Comparison of ENCODE assay signal across 9 cellular contexts in the genomic region with DNA sequence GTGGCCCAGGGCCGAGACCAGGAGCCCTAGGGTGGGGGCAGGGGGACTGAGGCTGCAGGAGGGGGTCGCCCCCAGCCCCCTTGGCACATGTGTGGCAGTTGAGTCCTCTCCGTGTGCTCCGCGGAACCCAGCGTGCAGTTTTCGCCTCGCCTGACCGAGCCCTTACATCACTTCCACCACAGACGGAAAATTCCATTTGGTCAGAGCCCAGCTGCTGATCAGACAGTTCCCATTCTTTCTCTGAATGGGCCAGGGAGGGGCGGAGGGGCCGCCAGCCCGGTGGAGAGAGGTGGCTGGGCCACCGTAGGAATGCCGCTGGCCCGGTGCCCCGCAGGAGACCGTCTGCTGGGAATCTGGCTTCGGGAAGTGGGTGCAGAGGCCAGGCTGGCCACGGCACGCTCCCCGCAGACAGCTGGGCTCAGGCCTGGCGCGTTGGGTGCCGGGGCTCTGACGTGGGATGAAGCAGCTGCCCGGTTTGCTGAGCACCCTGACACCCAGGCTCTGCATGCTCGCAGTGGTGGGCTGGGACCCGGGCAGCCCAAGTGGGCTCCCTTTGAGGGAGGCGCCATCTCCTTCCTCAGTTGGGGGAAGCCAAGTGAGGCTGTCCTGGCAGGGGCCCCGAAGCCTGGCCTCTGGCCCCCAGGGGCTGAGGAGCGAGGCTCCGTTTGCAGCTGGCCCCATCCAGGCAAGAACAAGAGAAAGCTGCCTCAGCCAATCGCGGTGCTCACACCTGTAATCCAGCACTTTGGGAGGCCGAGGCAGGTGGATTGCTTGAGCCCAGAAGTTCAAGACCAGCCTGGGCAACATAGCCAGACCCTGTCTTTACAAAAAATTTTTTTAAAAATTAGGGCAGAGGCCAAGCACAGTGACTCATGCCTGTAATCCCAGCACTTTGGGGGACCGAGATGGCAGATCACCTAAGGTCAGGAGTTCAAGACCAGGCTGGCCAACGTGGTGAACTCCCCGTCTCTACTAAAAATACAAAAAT. TPM values are rescaled to one million over a fixed set of nuclear protein-coding genes. Genes with fewer than 3 reads are reported as not detected.
A peak's percentile ranks its signal among the peaks of the same experiment; 100 is the strongest.
DNase-seq lines count a peak whose midpoint lies in the region; ATAC-seq and TF ChIP-seq lines count a peak whose summit lies in the region.
"Had no signal": no experiment of that assay in that cellular context is flagged by ENCODE, and none has a peak within 500 bp of the region (broad histone marks: within the 10 kb centered on the region; RNA-seq: fewer than 3 reads in every experiment).

No MANE protein-coding gene starts in this region.

- DNase-seq in astrocyte of the hippocampus (ENCODE audit: low read depth, low spot score): peak; percentile 100
- DNase-seq in right atrium auricular region (ENCODE audit: low spot score): peak; percentile 94
- DNase-seq in pulmonary artery endothelial cell (ENCODE audit: low read depth, low spot score): peak; percentile 95
- no peak for DNase-seq in NCI-H2227 treated with DMSO at 0.1 percent for 48 hours (lab: John Stamatoyannopoulos, UW)
- no peak for DNase-seq in NCI-H2081 treated with DMSO at 0.1 percent for 48 hours (lab: John Stamatoyannopoulos, UW)

- H3K9ac ChIP-seq in HUES48 (ENCODE audit: low read depth, low read length): peak overlapping the region; percentile 10; the same call in 1 of the 2 replicates

- H3K27me3 ChIP-seq in HUES48 (ENCODE audit: control insufficient read depth, insufficient read depth, low read length): no peaks in the 10 kb centered on the region
- no peaks in the 10 kb centered on the region for H3K27me3 ChIP-seq in right atrium auricular region

- H3K9me3 ChIP-seq in HUES48 (ENCODE audit: control insufficient read depth, insufficient read depth, low read length): no peaks in the 10 kb centered on the region
- no peaks in the 10 kb centered on the region for H3K9me3 ChIP-seq in right atrium auricular region

- no peak for ATAC-seq in HG02763 (IDR thresholded peaks at IDR 0.05; ENCODE audit: unreplicated experiment)

- H3K27ac ChIP-seq in HUES48 (ENCODE audit: low read depth, low read length) (peak overlapping the region; percentile 26), right atrium auricular region (peak overlapping the region; percentile 89)

- no peak for TF ChIP-seq CTCF in GM12875 (IDR thresholded peaks at IDR 0.05; ENCODE audit: borderline replicate concordance, insufficient read depth, low read depth, low read length)
- TF ChIP-seq CTCF in right atrium auricular region (IDR thresholded peaks at IDR 0.05): no peak

- H3K36me3 ChIP-seq in HUES48 (ENCODE audit: control insufficient read depth, insufficient read depth, low read length): no peaks in the 10 kb centered on the region
- H3K36me3 ChIP-seq in right atrium auricular region: no peaks in the 10 kb centered on the region

- H3K4me3 ChIP-seq in GM12875 (ENCODE audit: low read depth, low read length): peak overlapping the region; percentile 8
- H3K4me3 ChIP-seq in HUES48 (ENCODE audit: low read depth, low read length): no peak overlapping the region
- peak overlapping the region; percentile 12 to 43 for H3K4me3 ChIP-seq in right atrium auricular region

- H3K4me1 ChIP-seq in HUES48 (ENCODE audit: control insufficient read depth, insufficient read depth, low read length) (peaks cover 24% of the 10 kb centered on the region), right atrium auricular region (peaks cover 0 to 78% of the 10 kb centered on the region in 2 donors)

RNA-seq across cellular contexts. Expression of a gene that starts 9.9 kb away (rescaled TPM):
- 10 to 100 TPM in 1 of 2 donors, 1 to 10 TPM in 1; 7.0 to 11.1 TPM for total RNA-seq in right atrium auricular region
- 48.3 and 54.7 TPM in 2 replicates for total RNA-seq in pulmonary artery endothelial cell

RNA-seq across cellular contexts. Expression of a gene that starts 46.3 kb away (rescaled TPM):
- total RNA-seq in right atrium auricular region (under 1 TPM in 1 of 2 donors, not detected in 1; 0.07 TPM), pulmonary artery endothelial cell (not detected in 2 replicates)
- total RNA-seq: NCI-H460 had no signal

Comparison
In these comparisons a context has a peak if more than half of its experiments do, and no peak if none do; other contexts are left out.
1. DNase-seq: peak in astrocyte of the hippocampus (single experiment), right atrium auricular region (single experiment) and pulmonary artery endothelial cell (single experiment); none in NCI-H2227 treated with DMSO at 0.1 percent for 48 hours (single experiment) and NCI-H2081 treated with DMSO at 0.1 percent for 48 hours (single experiment).